Comparison of ENCODE assay signal across 8 cellular contexts in genomic region chr2:135709992-135710391, GRCh38. TPM values are rescaled to one million over a fixed set of nuclear protein-coding genes. Genes with fewer than 3 reads are reported as not detected.
DNase-seq lines count a peak whose midpoint lies in the region; ATAC-seq and TF ChIP-seq lines count a peak whose summit lies in the region.

No MANE protein-coding gene starts in this region.

- no peaks in the 10 kb centered on the region for H3K4me1 Mint-ChIP-seq in T-helper 2 cell treated with Interferon-gamma antibody and Interleukin-4, amounts not matched to agents 5 μg/mL and 100 μg/mL, for 36 hours (ENCODE audit: low read depth)

- H3K9me2 ChIP-seq in hepatocyte (replicated peaks; ENCODE audit: insufficient read depth) = no peaks in the 10 kb centered on the region

- H2AFZ ChIP-seq in hepatocyte = no peak overlapping the region

- H3K79me2 ChIP-seq in hepatocyte = no peaks in the 10 kb centered on the region

- H4K20me1 ChIP-seq in hepatocyte (ENCODE audit: insufficient read depth, poor library complexity, severe bottlenecking) = no peaks in the 10 kb centered on the region

- H3K27me3 ChIP-seq in ascending aorta (no peaks in the 10 kb centered on the region), hepatocyte (no peaks in the 10 kb centered on the region)

- TF ChIP-seq RAD21 in Ishikawa (IDR thresholded peaks at IDR 0.05; ENCODE audit: low read depth) = peak; percentile 81

- ATAC-seq in Right ventricle myocardium inferior (no peak), HG02759 (IDR thresholded peaks at IDR 0.05; ENCODE audit: unreplicated experiment) (no peak)

- TF ChIP-seq EP300 in Ishikawa (IDR thresholded peaks at IDR 0.05; ENCODE audit: borderline replicate concordance) = no peak

- peaks cover 0 to 4% of the 10 kb centered on the region in 2 donors for H3K36me3 ChIP-seq in ascending aorta
- no peaks in the 10 kb centered on the region for H3K36me3 ChIP-seq in hepatocyte (replicated peaks; ENCODE audit: insufficient read depth, low read depth)

- H3K4me1 ChIP-seq in ascending aorta (no peaks in the 10 kb centered on the region), hepatocyte (ENCODE audit: insufficient read depth) (no peaks in the 10 kb centered on the region)

- H3K4me3 ChIP-seq in ascending aorta (no peak overlapping the region), hepatocyte (no peak overlapping the region)

- no peaks in the 10 kb centered on the region for H3K9me3 Mint-ChIP-seq in T-helper 2 cell treated with Interferon-gamma antibody and Interleukin-4, amounts not matched to agents 5 μg/mL and 100 μg/mL, for 36 hours

- H3K4me2 ChIP-seq in hepatocyte = no peak overlapping the region

- no peak overlapping the region for H3K27ac Mint-ChIP-seq in T-helper 2 cell treated with Interferon-gamma antibody and Interleukin-4, amounts not matched to agents 5 μg/mL and 100 μg/mL, for 36 hours

- H3K27me3 Mint-ChIP-seq in T-helper 2 cell treated with Interferon-gamma antibody and Interleukin-4, amounts not matched to agents 5 μg/mL and 100 μg/mL, for 36 hours (ENCODE audit: low read depth) = no peaks in the 10 kb centered on the region

- H3K27ac ChIP-seq in ascending aorta (no peak overlapping the region), hepatocyte (no peak overlapping the region)

- H3K36me3 Mint-ChIP-seq in T-helper 2 cell treated with Interferon-gamma antibody and Interleukin-4, amounts not matched to agents 5 μg/mL and 100 μg/mL, for 36 hours (ENCODE audit: low read depth) = peaks cover 4% of the 10 kb centered on the region

- 73% methylated on average over 6 of the region's 6 CpGs for WGBS in hepatocyte (ENCODE audit: low lambda C conversion rate, missing lambda C conversion rate)

- DNase-seq in Right ventricle myocardium inferior (ENCODE audit: missing footprints) (peak; percentile 79), cardiac septum (ENCODE audit: low spot score) (no peak), ascending aorta (ENCODE audit: low spot score in 2 of 2) (peak in 1 of 2 donors; percentile 71), hepatocyte (ENCODE audit: low spot score) (peak; percentile 61), smooth muscle cell of the brain vasculature (ENCODE audit: low read depth, low spot score) (peak; percentile 26)
- peak; percentile 54 for DNase-seq in T-helper 2 cell treated with Interferon-gamma antibody and Interleukin-4, amounts not matched to agents 5 μg/mL and 100 μg/mL, for 36 hours (ENCODE audit: low spot score)

- no peak overlapping the region for H3K4me3 Mint-ChIP-seq in T-helper 2 cell treated with Interferon-gamma antibody and Interleukin-4, amounts not matched to agents 5 μg/mL and 100 μg/mL, for 36 hours

- H3K9me3 ChIP-seq in ascending aorta (no peaks in the 10 kb centered on the region), hepatocyte (ENCODE audit: low read depth) (no peaks in the 10 kb centered on the region)

- peak; percentile 73 to 94 (median 91) for TF ChIP-seq CTCF in ascending aorta (IDR thresholded peaks at IDR 0.05)
- peak; percentile 90 for TF ChIP-seq CTCF in hepatocyte (IDR thresholded peaks at IDR 0.05; ENCODE audit: poor library complexity)

- intact Hi-C loops in Right ventricle myocardium inferior (cut with DNase I) = loop anchor here (1.0 to 5.0 kb wide), 3 partner anchors 238 to 721 kb away; no protein-coding TSS in a partner anchor
- intact Hi-C loops in cardiac septum (cut with DNase I) = loop anchor here (2.0 to 10.0 kb wide), 2 partner anchors 235 to 705 kb away; no protein-coding TSS in a partner anchor
- intact Hi-C loops in ascending aorta (cut with DNase I) = loop anchor here (1.0 to 5.0 kb wide), 2 partner anchors 706 to 723 kb away; no protein-coding TSS in a partner anchor

TF ChIP-seq in Ishikawa, 13 proteins besides CTCF, POLR2A, EP300 and RAD21:
- TF ChIP-seq TAF1 (IDR thresholded peaks at IDR 0.05; ENCODE audit: low read depth) (no peak), ZBTB7A (IDR thresholded peaks at IDR 0.05; ENCODE audit: low read depth) (no peak), EGR1 (IDR thresholded peaks at IDR 0.05) (no peak), FOXM1 (IDR thresholded peaks at IDR 0.05; ENCODE audit: borderline replicate concordance, low read depth) (no peak), USF1 (IDR thresholded peaks at IDR 0.05) (no peak)

RNA-seq across cellular contexts. Expression of gene UBXN4, which starts 31.7 kb away (rescaled TPM):
- total RNA-seq in Right ventricle myocardium inferior (54.9 TPM), cardiac septum (65.6 TPM), ascending aorta (14.8 TPM), hepatocyte (111 and 121 TPM in 2 replicates)
- polyA plus RNA-seq in hepatocyte = 244 and 276 TPM in 2 replicates
